2 cellular contexts compared by ENCODE assay signal in the genomic region with DNA sequence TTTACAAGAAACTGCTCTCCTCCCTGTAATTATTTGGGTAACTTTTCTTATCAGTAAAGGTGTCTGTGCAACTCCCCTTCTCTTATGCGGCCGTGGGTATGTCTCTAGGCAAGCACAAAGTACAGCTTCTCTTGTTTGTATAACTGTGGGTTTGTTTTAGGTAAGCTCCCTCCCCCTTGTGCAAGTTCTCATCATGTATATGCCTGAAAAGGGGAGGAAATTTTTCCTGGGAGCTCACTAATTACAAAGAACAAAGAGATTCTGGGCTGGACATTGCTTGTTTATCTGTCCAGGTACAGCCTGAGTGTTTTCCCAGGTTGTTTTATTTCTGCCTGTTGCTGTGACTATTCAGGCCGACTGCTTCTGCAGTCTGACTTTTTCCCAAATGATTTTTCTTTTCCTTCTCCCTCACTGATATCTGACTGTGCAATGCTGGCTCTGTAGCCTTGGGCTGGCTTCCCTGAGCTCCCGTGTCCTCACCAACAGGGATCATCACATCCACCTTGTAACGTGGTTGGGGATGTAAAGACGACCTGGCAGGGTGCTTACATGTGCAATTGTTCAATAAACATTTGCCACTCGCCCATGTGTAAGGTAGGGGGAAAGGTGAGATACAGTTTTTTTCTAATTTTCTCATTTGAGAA.
TF ChIP-seq lines count a peak whose summit lies in the region.

No MANE protein-coding gene starts in this region.

TF ChIP-seq in liver, 16 proteins besides CTCF, POLR2A, EP300 and RAD21 (continued from another document):
- TF ChIP-seq, protein P1, sequence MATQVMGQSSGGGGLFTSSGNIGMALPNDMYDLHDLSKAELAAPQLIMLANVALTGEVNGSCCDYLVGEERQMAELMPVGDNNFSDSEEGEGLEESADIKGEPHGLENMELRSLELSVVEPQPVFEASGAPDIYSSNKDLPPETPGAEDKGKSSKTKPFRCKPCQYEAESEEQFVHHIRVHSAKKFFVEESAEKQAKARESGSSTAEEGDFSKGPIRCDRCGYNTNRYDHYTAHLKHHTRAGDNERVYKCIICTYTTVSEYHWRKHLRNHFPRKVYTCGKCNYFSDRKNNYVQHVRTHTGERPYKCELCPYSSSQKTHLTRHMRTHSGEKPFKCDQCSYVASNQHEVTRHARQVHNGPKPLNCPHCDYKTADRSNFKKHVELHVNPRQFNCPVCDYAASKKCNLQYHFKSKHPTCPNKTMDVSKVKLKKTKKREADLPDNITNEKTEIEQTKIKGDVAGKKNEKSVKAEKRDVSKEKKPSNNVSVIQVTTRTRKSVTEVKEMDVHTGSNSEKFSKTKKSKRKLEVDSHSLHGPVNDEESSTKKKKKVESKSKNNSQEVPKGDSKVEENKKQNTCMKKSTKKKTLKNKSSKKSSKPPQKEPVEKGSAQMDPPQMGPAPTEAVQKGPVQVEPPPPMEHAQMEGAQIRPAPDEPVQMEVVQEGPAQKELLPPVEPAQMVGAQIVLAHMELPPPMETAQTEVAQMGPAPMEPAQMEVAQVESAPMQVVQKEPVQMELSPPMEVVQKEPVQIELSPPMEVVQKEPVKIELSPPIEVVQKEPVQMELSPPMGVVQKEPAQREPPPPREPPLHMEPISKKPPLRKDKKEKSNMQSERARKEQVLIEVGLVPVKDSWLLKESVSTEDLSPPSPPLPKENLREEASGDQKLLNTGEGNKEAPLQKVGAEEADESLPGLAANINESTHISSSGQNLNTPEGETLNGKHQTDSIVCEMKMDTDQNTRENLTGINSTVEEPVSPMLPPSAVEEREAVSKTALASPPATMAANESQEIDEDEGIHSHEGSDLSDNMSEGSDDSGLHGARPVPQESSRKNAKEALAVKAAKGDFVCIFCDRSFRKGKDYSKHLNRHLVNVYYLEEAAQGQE (IDR thresholded peaks at IDR 0.05), result peak; percentile 80
- TF ChIP-seq FOXA2 (IDR thresholded peaks at IDR 0.05) (peak; percentile 44), JUND (IDR thresholded peaks at IDR 0.05) (peak in 1 of 2 donors; percentile 18), GABPA (IDR thresholded peaks at IDR 0.05 in 1 of 2, conservative IDR thresholded peaks at IDR 0.05 in 1 of 2) (no peak), NR2F2 (IDR thresholded peaks at IDR 0.05) (no peak), EGR1 (IDR thresholded peaks at IDR 0.05; ENCODE audit: low read depth in 2 of 2) (no peak), HNF4G (IDR thresholded peaks at IDR 0.05) (peak; percentile 7)
- TF ChIP-seq, protein P2, sequence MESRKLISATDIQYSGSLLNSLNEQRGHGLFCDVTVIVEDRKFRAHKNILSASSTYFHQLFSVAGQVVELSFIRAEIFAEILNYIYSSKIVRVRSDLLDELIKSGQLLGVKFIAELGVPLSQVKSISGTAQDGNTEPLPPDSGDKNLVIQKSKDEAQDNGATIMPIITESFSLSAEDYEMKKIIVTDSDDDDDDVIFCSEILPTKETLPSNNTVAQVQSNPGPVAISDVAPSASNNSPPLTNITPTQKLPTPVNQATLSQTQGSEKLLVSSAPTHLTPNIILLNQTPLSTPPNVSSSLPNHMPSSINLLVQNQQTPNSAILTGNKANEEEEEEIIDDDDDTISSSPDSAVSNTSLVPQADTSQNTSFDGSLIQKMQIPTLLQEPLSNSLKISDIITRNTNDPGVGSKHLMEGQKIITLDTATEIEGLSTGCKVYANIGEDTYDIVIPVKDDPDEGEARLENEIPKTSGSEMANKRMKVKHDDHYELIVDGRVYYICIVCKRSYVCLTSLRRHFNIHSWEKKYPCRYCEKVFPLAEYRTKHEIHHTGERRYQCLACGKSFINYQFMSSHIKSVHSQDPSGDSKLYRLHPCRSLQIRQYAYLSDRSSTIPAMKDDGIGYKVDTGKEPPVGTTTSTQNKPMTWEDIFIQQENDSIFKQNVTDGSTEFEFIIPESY (IDR thresholded peaks at IDR 0.05), result no peak
- TF ChIP-seq, protein P3, sequence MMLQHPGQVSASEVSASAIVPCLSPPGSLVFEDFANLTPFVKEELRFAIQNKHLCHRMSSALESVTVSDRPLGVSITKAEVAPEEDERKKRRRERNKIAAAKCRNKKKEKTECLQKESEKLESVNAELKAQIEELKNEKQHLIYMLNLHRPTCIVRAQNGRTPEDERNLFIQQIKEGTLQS (IDR thresholded peaks at IDR 0.05), result no peak

TF ChIP-seq in GM23338, 12 proteins besides CTCF, POLR2A, EP300 and RAD21 (continued from another document):
- TF ChIP-seq JUNB (IDR thresholded peaks at IDR 0.05; ENCODE audit: unreplicated experiment), result no peak
- TF ChIP-seq ZNF114 (CRISPR knock-in tag; IDR thresholded peaks at IDR 0.05), result no peak
- TF ChIP-seq, protein P4, sequence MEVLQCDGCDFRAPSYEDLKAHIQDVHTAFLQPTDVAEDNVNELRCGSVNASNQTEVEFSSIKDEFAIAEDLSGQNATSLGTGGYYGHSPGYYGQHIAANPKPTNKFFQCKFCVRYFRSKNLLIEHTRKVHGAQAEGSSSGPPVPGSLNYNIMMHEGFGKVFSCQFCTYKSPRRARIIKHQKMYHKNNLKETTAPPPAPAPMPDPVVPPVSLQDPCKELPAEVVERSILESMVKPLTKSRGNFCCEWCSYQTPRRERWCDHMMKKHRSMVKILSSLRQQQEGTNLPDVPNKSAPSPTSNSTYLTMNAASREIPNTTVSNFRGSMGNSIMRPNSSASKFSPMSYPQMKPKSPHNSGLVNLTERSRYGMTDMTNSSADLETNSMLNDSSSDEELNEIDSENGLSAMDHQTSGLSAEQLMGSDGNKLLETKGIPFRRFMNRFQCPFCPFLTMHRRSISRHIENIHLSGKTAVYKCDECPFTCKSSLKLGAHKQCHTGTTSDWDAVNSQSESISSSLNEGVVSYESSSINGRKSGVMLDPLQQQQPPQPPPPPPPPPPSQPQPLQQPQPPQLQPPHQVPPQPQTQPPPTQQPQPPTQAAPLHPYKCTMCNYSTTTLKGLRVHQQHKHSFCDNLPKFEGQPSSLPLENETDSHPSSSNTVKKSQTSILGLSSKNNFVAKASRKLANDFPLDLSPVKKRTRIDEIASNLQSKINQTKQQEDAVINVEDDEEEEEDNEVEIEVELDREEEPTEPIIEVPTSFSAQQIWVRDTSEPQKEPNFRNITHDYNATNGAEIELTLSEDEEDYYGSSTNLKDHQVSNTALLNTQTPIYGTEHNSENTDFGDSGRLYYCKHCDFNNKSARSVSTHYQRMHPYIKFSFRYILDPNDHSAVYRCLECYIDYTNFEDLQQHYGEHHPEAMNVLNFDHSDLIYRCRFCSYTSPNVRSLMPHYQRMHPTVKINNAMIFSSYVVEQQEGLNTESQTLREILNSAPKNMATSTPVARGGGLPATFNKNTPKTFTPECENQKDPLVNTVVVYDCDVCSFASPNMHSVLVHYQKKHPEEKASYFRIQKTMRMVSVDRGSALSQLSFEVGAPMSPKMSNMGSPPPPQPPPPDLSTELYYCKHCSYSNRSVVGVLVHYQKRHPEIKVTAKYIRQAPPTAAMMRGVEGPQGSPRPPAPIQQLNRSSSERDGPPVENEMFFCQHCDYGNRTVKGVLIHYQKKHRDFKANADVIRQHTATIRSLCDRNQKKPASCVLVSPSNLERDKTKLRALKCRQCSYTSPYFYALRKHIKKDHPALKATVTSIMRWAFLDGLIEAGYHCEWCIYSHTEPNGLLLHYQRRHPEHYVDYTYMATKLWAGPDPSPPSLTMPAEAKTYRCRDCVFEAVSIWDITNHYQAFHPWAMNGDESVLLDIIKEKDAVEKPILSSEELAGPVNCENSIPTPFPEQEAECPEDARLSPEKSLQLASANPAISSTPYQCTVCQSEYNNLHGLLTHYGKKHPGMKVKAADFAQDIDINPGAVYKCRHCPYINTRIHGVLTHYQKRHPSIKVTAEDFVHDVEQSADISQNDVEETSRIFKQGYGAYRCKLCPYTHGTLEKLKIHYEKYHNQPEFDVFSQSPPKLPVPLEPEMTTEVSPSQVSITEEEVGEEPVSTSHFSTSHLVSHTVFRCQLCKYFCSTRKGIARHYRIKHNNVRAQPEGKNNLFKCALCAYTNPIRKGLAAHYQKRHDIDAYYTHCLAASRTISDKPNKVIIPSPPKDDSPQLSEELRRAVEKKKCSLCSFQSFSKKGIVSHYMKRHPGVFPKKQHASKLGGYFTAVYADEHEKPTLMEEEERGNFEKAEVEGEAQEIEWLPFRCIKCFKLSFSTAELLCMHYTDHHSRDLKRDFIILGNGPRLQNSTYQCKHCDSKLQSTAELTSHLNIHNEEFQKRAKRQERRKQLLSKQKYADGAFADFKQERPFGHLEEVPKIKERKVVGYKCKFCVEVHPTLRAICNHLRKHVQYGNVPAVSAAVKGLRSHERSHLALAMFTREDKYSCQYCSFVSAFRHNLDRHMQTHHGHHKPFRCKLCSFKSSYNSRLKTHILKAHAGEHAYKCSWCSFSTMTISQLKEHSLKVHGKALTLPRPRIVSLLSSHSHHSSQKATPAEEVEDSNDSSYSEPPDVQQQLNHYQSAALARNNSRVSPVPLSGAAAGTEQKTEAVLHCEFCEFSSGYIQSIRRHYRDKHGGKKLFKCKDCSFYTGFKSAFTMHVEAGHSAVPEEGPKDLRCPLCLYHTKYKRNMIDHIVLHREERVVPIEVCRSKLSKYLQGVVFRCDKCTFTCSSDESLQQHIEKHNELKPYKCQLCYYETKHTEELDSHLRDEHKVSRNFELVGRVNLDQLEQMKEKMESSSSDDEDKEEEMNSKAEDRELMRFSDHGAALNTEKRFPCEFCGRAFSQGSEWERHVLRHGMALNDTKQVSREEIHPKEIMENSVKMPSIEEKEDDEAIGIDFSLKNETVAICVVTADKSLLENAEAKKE (CRISPR knock-in tag; IDR thresholded peaks at IDR 0.05), result no peak
- TF ChIP-seq CREB1 (CRISPR knock-in tag; IDR thresholded peaks at IDR 0.05; ENCODE audit: low read depth), result no peak
- TF ChIP-seq ZNF331 (CRISPR knock-in tag; IDR thresholded peaks at IDR 0.05; ENCODE audit: low read depth), result no peak
- no peak for TF ChIP-seq NANOG (IDR thresholded peaks at IDR 0.05; ENCODE audit: borderline replicate concordance)
- TF ChIP-seq EZH2phosphoT487 (IDR thresholded peaks at IDR 0.05; ENCODE audit: unreplicated experiment), result no peak
- TF ChIP-seq EZH2 (IDR thresholded peaks at IDR 0.05; ENCODE audit: low read depth, unreplicated experiment), result no peak
- TF ChIP-seq, protein P1 (IDR thresholded peaks at IDR 0.05; ENCODE audit: unreplicated experiment), result no peak
TF ChIP-seq in GM23338: peak in this region for 0.
